In genomic region chr13:45074721-45075120, GRCh38 we compare ENCODE assay signal across 22 cellular contexts. TPM values are rescaled to one million over a fixed set of nuclear protein-coding genes. Genes with fewer than 3 reads are reported as not detected.
DNase-seq lines count a peak whose midpoint lies in the region; ATAC-seq and TF ChIP-seq lines count a peak whose summit lies in the region.
"Had no signal": no experiment of that assay in that cellular context is flagged by ENCODE, and none has a peak within 500 bp of the region (broad histone marks: within the 10 kb centered on the region; RNA-seq: fewer than 3 reads in every experiment).

No MANE protein-coding gene starts in this region.

- no peak overlapping the region for H4K91ac ChIP-seq in H9 (ENCODE audit: insufficient read length, low read depth, low read length)

- H3K14ac ChIP-seq in H9 (ENCODE audit: insufficient read depth, low read length) = no peak overlapping the region

- H3K79me1 ChIP-seq in H9 (ENCODE audit: insufficient read depth, low read depth, low read length, poor library complexity, severe bottlenecking) = no peaks in the 10 kb centered on the region

- H3K79me2 ChIP-seq in H9 (ENCODE audit: insufficient read depth, low read length) = no peaks in the 10 kb centered on the region

- TF ChIP-seq CTCF in H9 (conservative IDR thresholded peaks at IDR 0.05) (no peak), endodermal cell (conservative IDR thresholded peaks at IDR 0.05) (no peak), neural crest cell (conservative IDR thresholded peaks at IDR 0.05) (no peak), left lung (IDR thresholded peaks at IDR 0.05) (no peak)

- H3K4me3 Mint-ChIP-seq in H9 (no peak overlapping the region), endodermal cell (no peak overlapping the region), neural crest cell (no peak overlapping the region)
- H3K4me3 Mint-ChIP-seq: CD14-positive monocyte; CD4-positive, alpha-beta T cell; CD8-positive, alpha-beta memory T cell had no signal

- no peak overlapping the region for H2BK5ac ChIP-seq in H9 (ENCODE audit: insufficient read length, low read length)

- H3K4me1 Mint-ChIP-seq in H9 (peaks cover 8 to 11% of the 10 kb centered on the region in 2 experiments), endodermal cell (peaks cover 5% of the 10 kb centered on the region), neural crest cell (peaks cover 5% of the 10 kb centered on the region)
- H3K4me1 Mint-ChIP-seq: CD14-positive monocyte had no signal

- no peak overlapping the region for H3K4me3 ChIP-seq in endodermal cell (ENCODE audit: low read length)
- no peak overlapping the region for H3K4me3 ChIP-seq in left lung
- H3K4me3 ChIP-seq: A549; BLaER1 treated with 17β-estradiol and CSF1 and Interleukin-3, amounts not matched to agents 10 nM and 100 nM; GM23248 had no signal

- H3K36me3 Mint-ChIP-seq in H9 (ENCODE audit: insufficient read depth in 1 of 3, low read depth in 3 of 3) (no peaks in the 10 kb centered on the region), endodermal cell (ENCODE audit: low read depth) (no peaks in the 10 kb centered on the region), neural crest cell (ENCODE audit: low read depth) (no peaks in the 10 kb centered on the region)
- H3K36me3 Mint-ChIP-seq: CD14-positive monocyte; CD8-positive, alpha-beta memory T cell had no signal

- no peak overlapping the region for H2AFZ ChIP-seq in H9 (ENCODE audit: low read length)
- H2AFZ ChIP-seq: GM23248 had no signal

- H3K4me1 ChIP-seq in H9 (ENCODE audit: insufficient read depth, low read length) (no peaks in the 10 kb centered on the region), endodermal cell (ENCODE audit: control insufficient read depth, insufficient read depth, low read length) (no peaks in the 10 kb centered on the region), left lung (no peaks in the 10 kb centered on the region)
- H3K4me1 ChIP-seq: A549, BE2C had no signal

- no peaks in the 10 kb centered on the region for H3K9me3 Mint-ChIP-seq in H9
- no peaks in the 10 kb centered on the region for H3K9me3 Mint-ChIP-seq in endodermal cell
- peaks cover 4% of the 10 kb centered on the region for H3K9me3 Mint-ChIP-seq in neural crest cell
- H3K9me3 Mint-ChIP-seq: CD14-positive monocyte; CD4-positive, alpha-beta T cell; CD8-positive, alpha-beta memory T cell had no signal

- H3K9ac ChIP-seq in H9 (ENCODE audit: extremely low read depth, insufficient read length, low read length) = no peak overlapping the region
- no peak overlapping the region for H3K9ac ChIP-seq in endodermal cell (ENCODE audit: extremely low read depth, low read length, poor library complexity, severe bottlenecking)
- H3K9ac ChIP-seq: BLaER1 treated with 17β-estradiol and CSF1 and Interleukin-3, amounts not matched to agents 10 nM and 100 nM; GM23248 had no signal

- H3K27ac Mint-ChIP-seq in H9 (peak overlapping the region in 2 of 3 experiments; percentile 2 to 8; a peak in 2 of 7 replicates), endodermal cell (peak overlapping the region; percentile 49), neural crest cell (ENCODE audit: unreplicated experiment) (peak overlapping the region; percentile 23)
- H3K27ac Mint-ChIP-seq: CD4-positive, alpha-beta T cell; CD8-positive, alpha-beta memory T cell had no signal

- H3K18ac ChIP-seq in H9 (ENCODE audit: insufficient read length, low read depth, low read length) = no peak overlapping the region

- no peak overlapping the region for H3K23ac ChIP-seq in H9 (ENCODE audit: insufficient read length, low read depth, low read length)

- ATAC-seq in left lung = no peak
- ATAC-seq: A549 had no signal

- H3K36me3 ChIP-seq in endodermal cell (ENCODE audit: control insufficient read depth, insufficient read depth, low read length) (no peaks in the 10 kb centered on the region), left lung (no peaks in the 10 kb centered on the region)
- H3K36me3 ChIP-seq: BE2C; BLaER1 treated with 17β-estradiol and CSF1 and Interleukin-3, amounts not matched to agents 10 nM and 100 nM had no signal

- H3K56ac ChIP-seq in H9 (ENCODE audit: insufficient read length, low read depth, low read length) = no peak overlapping the region

- intact Hi-C loops in left lung (cut with DNase I) = no loop called here

- H3K4me2 ChIP-seq in H9 (ENCODE audit: insufficient read depth, insufficient read length, low read length) = no peak overlapping the region
- H3K4me2 ChIP-seq: A549; BLaER1 treated with 17β-estradiol and CSF1 and Interleukin-3, amounts not matched to agents 10 nM and 100 nM had no signal

- no peak overlapping the region for H4K8ac ChIP-seq in H9 (replicated peaks; ENCODE audit: insufficient read length, low read depth, low read length)

- no peak overlapping the region for H2BK12ac ChIP-seq in H9 (ENCODE audit: insufficient read length, low read depth, low read length)

- no peak overlapping the region for H3K4ac ChIP-seq in H9 (ENCODE audit: low read depth, low read length)

- WGBS in H9 (ENCODE audit: extremely low coverage, insufficient read length, low lambda C conversion rate) = no CpG with 5 or more reads among the region's 6 CpGs
- WGBS in endodermal cell (ENCODE audit: insufficient coverage in 1 of 2, insufficient read length in 1 of 2), 2 experiments = 83 to 87% methylated on average over 1 to 6 of the region's 6 CpGs

- H3K27me3 ChIP-seq in H9 (ENCODE audit: insufficient read depth, low read length) (no peaks in the 10 kb centered on the region), endodermal cell (ENCODE audit: control insufficient read depth, insufficient read depth, low read length, poor library complexity, severe bottlenecking) (no peaks in the 10 kb centered on the region), left lung (no peaks in the 10 kb centered on the region)
- H3K27me3 ChIP-seq: BE2C; BLaER1 treated with 17β-estradiol and CSF1 and Interleukin-3, amounts not matched to agents 10 nM and 100 nM had no signal

- H2BK120ac ChIP-seq in H9 (ENCODE audit: low read depth, low read length, poor library complexity, severe bottlenecking) = no peak overlapping the region

- peak; percentile 22 for DNase-seq in ELF-1 (ENCODE audit: low read depth, low spot score)
- no peak for DNase-seq in H9
- DNase-seq in endodermal cell = no peak
- DNase-seq in neural crest cell (ENCODE audit: low read depth, low spot score) = no peak
- no peak for DNase-seq in T1000 (lab: John Stamatoyannopoulos, UW)
- no peak for DNase-seq in H4 (ENCODE audit: low spot score)
- no peak for DNase-seq in left lung
- DNase-seq: 8988T; ACHN; AML-193; BE2C; CD4-positive, alpha-beta T cell; CD8-positive, alpha-beta memory T cell; DMS 273 treated with DMSO at 0.1 percent for 48 hours; DMS79; EL; GF-D8; GM23248; HCEC 1CT had no signal

- H2BK20ac ChIP-seq in H9 (ENCODE audit: low read depth, low read length, poor library complexity, severe bottlenecking) = no peak overlapping the region

- no peaks in the 10 kb centered on the region for H3K27me3 Mint-ChIP-seq in H9 (ENCODE audit: low read depth)
- H3K27me3 Mint-ChIP-seq in endodermal cell (ENCODE audit: insufficient read depth) = no peaks in the 10 kb centered on the region
- H3K27me3 Mint-ChIP-seq in neural crest cell (ENCODE audit: low read depth) = peaks cover 6% of the 10 kb centered on the region

- H3K9me3 ChIP-seq in H9 (ENCODE audit: control insufficient read depth, low read depth, low read length) = no peaks in the 10 kb centered on the region
- no peaks in the 10 kb centered on the region for H3K9me3 ChIP-seq in endodermal cell (ENCODE audit: control insufficient read depth, low read length)
- H3K9me3 ChIP-seq in left lung = no peaks in the 10 kb centered on the region
- H3K9me3 ChIP-seq: A549; BE2C; BLaER1 treated with 17β-estradiol and CSF1 and Interleukin-3, amounts not matched to agents 10 nM and 100 nM had no signal

- no peak overlapping the region for H4K5ac ChIP-seq in H9 (ENCODE audit: insufficient read length, low read depth, low read length)

- no peaks in the 10 kb centered on the region for H4K20me1 ChIP-seq in H9 (ENCODE audit: control insufficient read depth, insufficient read depth, insufficient read length)
- H4K20me1 ChIP-seq: BLaER1 treated with 17β-estradiol and CSF1 and Interleukin-3, amounts not matched to agents 10 nM and 100 nM had no signal

- H2BK15ac ChIP-seq in H9 (ENCODE audit: low read depth, low read length) = no peak overlapping the region

- no peak overlapping the region for H3T11ph ChIP-seq in H9 (ENCODE audit: low read length)

- no peak overlapping the region for H2AK5ac ChIP-seq in H9 (ENCODE audit: insufficient read length, low read length)

- H3K27ac ChIP-seq in H9 (ENCODE audit: insufficient read length, low read depth, low read length) (no peak overlapping the region), endodermal cell (ENCODE audit: low read depth, low read length) (no peak overlapping the region), left lung (no peak overlapping the region)
- H3K27ac ChIP-seq: A549; BLaER1 treated with 17β-estradiol and CSF1 and Interleukin-3, amounts not matched to agents 10 nM and 100 nM; GM23248 had no signal

- no peaks in the 10 kb centered on the region for H3K23me2 ChIP-seq in H9 (ENCODE audit: insufficient read length, low read depth, low read length, poor library complexity, severe bottlenecking)

RNA-seq across cellular contexts. Expression of gene GTF2F2, which starts 45.6 kb away (rescaled TPM):
- total RNA-seq in H9 (2021) (29.6 and 31.9 TPM in 2 replicates), endodermal cell (10 to 100 TPM; 27.0 to 27.4 TPM), neural crest cell (25.1 and 27.5 TPM in 2 replicates), left lung (10 to 100 TPM; 15.5 to 16.5 TPM)
- 31.8 TPM for polyA plus RNA-seq in endodermal cell (2013, experiment 1 of 2)
- 32.7 TPM for polyA plus RNA-seq in endodermal cell (2013, experiment 2 of 2)
- total RNA-seq in H4 (2014; rRNA removed; shearing (Covaris generic)) = 28.9 and 36.5 TPM in 2 replicates
